1 cellular context compared by ENCODE assay signal in genomic region chr6:154414021-154414813, GRCh38.
TF ChIP-seq lines count a peak whose summit lies in the region.

No MANE protein-coding gene starts in this region.

TF ChIP-seq in HepG2, 621 proteins besides CTCF, POLR2A, EP300 and RAD21 (continued from another document and continues in another):
- TF ChIP-seq ZZZ3 (CRISPR knock-in tag; IDR thresholded peaks at IDR 0.05; ENCODE audit: borderline replicate concordance) = no peak
- no peak for TF ChIP-seq ATM (IDR thresholded peaks at IDR 0.05; ENCODE audit: borderline replicate concordance)
- TF ChIP-seq ZNF275 (CRISPR knock-in tag; IDR thresholded peaks at IDR 0.05; ENCODE audit: borderline replicate concordance) = peak; percentile 59; the same call in 1 of the 2 replicates
- TF ChIP-seq, protein P1, sequence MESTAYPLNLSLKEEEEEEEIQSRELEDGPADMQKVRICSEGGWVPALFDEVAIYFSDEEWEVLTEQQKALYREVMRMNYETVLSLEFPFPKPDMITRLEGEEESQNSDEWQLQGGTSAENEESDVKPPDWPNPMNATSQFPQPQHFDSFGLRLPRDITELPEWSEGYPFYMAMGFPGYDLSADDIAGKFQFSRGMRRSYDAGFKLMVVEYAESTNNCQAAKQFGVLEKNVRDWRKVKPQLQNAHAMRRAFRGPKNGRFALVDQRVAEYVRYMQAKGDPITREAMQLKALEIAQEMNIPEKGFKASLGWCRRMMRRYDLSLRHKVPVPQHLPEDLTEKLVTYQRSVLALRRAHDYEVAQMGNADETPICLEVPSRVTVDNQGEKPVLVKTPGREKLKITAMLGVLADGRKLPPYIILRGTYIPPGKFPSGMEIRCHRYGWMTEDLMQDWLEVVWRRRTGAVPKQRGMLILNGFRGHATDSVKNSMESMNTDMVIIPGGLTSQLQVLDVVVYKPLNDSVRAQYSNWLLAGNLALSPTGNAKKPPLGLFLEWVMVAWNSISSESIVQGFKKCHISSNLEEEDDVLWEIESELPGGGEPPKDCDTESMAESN (CRISPR knock-in tag; conservative IDR thresholded peaks at IDR 0.05) = no peak
- TF ChIP-seq GMEB2 (CRISPR knock-in tag; IDR thresholded peaks at IDR 0.05; ENCODE audit: low read depth) = no peak
- no peak for TF ChIP-seq ZBTB46 (CRISPR knock-in tag; IDR thresholded peaks at IDR 0.05; ENCODE audit: borderline replicate concordance)
- TF ChIP-seq, protein P2, sequence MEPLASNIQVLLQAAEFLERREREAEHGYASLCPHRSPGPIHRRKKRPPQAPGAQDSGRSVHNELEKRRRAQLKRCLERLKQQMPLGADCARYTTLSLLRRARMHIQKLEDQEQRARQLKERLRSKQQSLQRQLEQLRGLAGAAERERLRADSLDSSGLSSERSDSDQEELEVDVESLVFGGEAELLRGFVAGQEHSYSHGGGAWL (CRISPR knock-in tag; IDR thresholded peaks at IDR 0.05) = no peak
- no peak for TF ChIP-seq ZNF639 (CRISPR knock-in tag; conservative IDR thresholded peaks at IDR 0.05)
- TF ChIP-seq E2F2 (CRISPR knock-in tag; IDR thresholded peaks at IDR 0.05; ENCODE audit: borderline replicate concordance) = no peak
- TF ChIP-seq SP140L (CRISPR knock-in tag; IDR thresholded peaks at IDR 0.05; ENCODE audit: borderline replicate concordance) = no peak
- no peak for TF ChIP-seq ZNF598 (CRISPR knock-in tag; IDR thresholded peaks at IDR 0.05; ENCODE audit: borderline replicate concordance)
- TF ChIP-seq ZNF337 (CRISPR knock-in tag; IDR thresholded peaks at IDR 0.05; ENCODE audit: borderline replicate concordance, low read depth) = no peak
- no peak for TF ChIP-seq GABPB1 (CRISPR knock-in tag; IDR thresholded peaks at IDR 0.05)
- TF ChIP-seq SMYD3 (CRISPR knock-in tag; IDR thresholded peaks at IDR 0.05) = no peak
- TF ChIP-seq, protein P3, sequence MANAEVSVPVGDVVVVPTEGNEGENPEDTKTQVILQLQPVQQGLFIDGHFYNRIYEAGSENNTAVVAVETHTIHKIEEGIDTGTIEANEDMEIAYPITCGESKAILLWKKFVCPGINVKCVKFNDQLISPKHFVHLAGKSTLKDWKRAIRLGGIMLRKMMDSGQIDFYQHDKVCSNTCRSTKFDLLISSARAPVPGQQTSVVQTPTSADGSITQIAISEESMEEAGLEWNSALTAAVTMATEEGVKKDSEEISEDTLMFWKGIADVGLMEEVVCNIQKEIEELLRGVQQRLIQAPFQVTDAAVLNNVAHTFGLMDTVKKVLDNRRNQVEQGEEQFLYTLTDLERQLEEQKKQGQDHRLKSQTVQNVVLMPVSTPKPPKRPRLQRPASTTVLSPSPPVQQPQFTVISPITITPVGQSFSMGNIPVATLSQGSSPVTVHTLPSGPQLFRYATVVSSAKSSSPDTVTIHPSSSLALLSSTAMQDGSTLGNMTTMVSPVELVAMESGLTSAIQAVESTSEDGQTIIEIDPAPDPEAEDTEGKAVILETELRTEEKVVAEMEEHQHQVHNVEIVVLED (CRISPR knock-in tag; IDR thresholded peaks at IDR 0.05; ENCODE audit: borderline replicate concordance) = no peak
- TF ChIP-seq NFE2L2 (IDR thresholded peaks at IDR 0.05; ENCODE audit: low read length) = no peak
- TF ChIP-seq PRPF4 (IDR thresholded peaks at IDR 0.05; ENCODE audit: low read depth, low read length, poor library complexity, severe bottlenecking) = no peak
- no peak for TF ChIP-seq CERS6 (CRISPR knock-in tag; IDR thresholded peaks at IDR 0.05)
- TF ChIP-seq SMARCC2 (IDR thresholded peaks at IDR 0.05) = no peak
- TF ChIP-seq ZSCAN25 (CRISPR knock-in tag; IDR thresholded peaks at IDR 0.05) = no peak
- TF ChIP-seq ZBTB3 (CRISPR knock-in tag; IDR thresholded peaks at IDR 0.05; ENCODE audit: borderline replicate concordance, low read depth) = no peak
- TF ChIP-seq ZNF589 (CRISPR knock-in tag; conservative IDR thresholded peaks at IDR 0.05) = no peak
- TF ChIP-seq KLF9 (CRISPR knock-in tag; IDR thresholded peaks at IDR 0.05; ENCODE audit: low read depth) = no peak
- peak; percentile 93 for TF ChIP-seq GATAD2A (CRISPR knock-in tag; IDR thresholded peaks at IDR 0.05)
- no peak for TF ChIP-seq ESRRA (CRISPR knock-in tag; IDR thresholded peaks at IDR 0.05; ENCODE audit: low read depth)
- peak; percentile 57 for TF ChIP-seq ISL2 (CRISPR knock-in tag; IDR thresholded peaks at IDR 0.05)
- TF ChIP-seq SIX1 (CRISPR knock-in tag; IDR thresholded peaks at IDR 0.05; ENCODE audit: borderline replicate concordance) = peak; percentile 90
- no peak for TF ChIP-seq GTF2F1 (IDR thresholded peaks at IDR 0.05; ENCODE audit: low read length)
- TF ChIP-seq, protein P4, sequence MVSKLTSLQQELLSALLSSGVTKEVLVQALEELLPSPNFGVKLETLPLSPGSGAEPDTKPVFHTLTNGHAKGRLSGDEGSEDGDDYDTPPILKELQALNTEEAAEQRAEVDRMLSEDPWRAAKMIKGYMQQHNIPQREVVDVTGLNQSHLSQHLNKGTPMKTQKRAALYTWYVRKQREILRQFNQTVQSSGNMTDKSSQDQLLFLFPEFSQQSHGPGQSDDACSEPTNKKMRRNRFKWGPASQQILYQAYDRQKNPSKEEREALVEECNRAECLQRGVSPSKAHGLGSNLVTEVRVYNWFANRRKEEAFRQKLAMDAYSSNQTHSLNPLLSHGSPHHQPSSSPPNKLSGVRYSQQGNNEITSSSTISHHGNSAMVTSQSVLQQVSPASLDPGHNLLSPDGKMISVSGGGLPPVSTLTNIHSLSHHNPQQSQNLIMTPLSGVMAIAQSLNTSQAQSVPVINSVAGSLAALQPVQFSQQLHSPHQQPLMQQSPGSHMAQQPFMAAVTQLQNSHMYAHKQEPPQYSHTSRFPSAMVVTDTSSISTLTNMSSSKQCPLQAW (CRISPR knock-in tag; IDR thresholded peaks at IDR 0.05) = 0 out of 2 replicates have a peak, but pooled peaks have one; percentile 72
- no peak for TF ChIP-seq NR2F1 (CRISPR knock-in tag; IDR thresholded peaks at IDR 0.05)
- TF ChIP-seq BCLAF1 (IDR thresholded peaks at IDR 0.05) = no peak
- no peak for TF ChIP-seq ZNF30 (CRISPR knock-in tag; IDR thresholded peaks at IDR 0.05)
- no peak for TF ChIP-seq ZFP62 (CRISPR knock-in tag; IDR thresholded peaks at IDR 0.05)
- no peak for TF ChIP-seq SMAD9 (CRISPR knock-in tag; IDR thresholded peaks at IDR 0.05)
- TF ChIP-seq FOSL2 (CRISPR knock-in tag; IDR thresholded peaks at IDR 0.05) = peak; percentile 69
- no peak for TF ChIP-seq ZNF138 (CRISPR knock-in tag; IDR thresholded peaks at IDR 0.05; ENCODE audit: low read depth)
- TF ChIP-seq ZNF564 (CRISPR knock-in tag; IDR thresholded peaks at IDR 0.05) = no peak
- peak; percentile 55; the same call in 1 of the 2 replicates for TF ChIP-seq FOXP1 (IDR thresholded peaks at IDR 0.05)
- peak; percentile 97 for TF ChIP-seq FOXP1 (CRISPR knock-in tag; IDR thresholded peaks at IDR 0.05)
- TF ChIP-seq NCOA2 (CRISPR knock-in tag; IDR thresholded peaks at IDR 0.05) = peak; percentile 76
- no peak for TF ChIP-seq ZNF446 (CRISPR knock-in tag; IDR thresholded peaks at IDR 0.05)
- TF ChIP-seq HNF4G (IDR thresholded peaks at IDR 0.05; ENCODE audit: borderline replicate concordance, low read depth, low read length) = no peak
- TF ChIP-seq HNF4G (CRISPR knock-in tag; IDR thresholded peaks at IDR 0.05; ENCODE audit: borderline replicate concordance, low read depth) = no peak
- TF ChIP-seq GRHL1 (CRISPR knock-in tag; conservative IDR thresholded peaks at IDR 0.05) = no peak
- TF ChIP-seq ZNF367 (CRISPR knock-in tag; IDR thresholded peaks at IDR 0.05; ENCODE audit: borderline replicate concordance) = no peak
